ENCODE assay signal across 20 cellular contexts in genomic region chr3:187646906-187647660, GRCh38. TPM values are rescaled to one million over a fixed set of nuclear protein-coding genes. Genes with fewer than 3 reads are reported as not detected.
DNase-seq lines count a peak whose midpoint lies in the region; ATAC-seq and TF ChIP-seq lines count a peak whose summit lies in the region.
"Had no signal": no experiment of that assay in that cellular context is flagged by ENCODE, and none has a peak within 500 bp of the region (broad histone marks: within the 10 kb centered on the region; RNA-seq: fewer than 3 reads in every experiment).

No MANE protein-coding gene starts in this region.

- no peak for ATAC-seq in upper lobe of right lung

- intact Hi-C loops in esophagus muscularis mucosa (cut with DNase I) (no loop called here), upper lobe of right lung (cut with DNase I) (no loop called here), stomach (cut with DNase I; ENCODE audit: low total_unique reads) (no loop called here)

- TF ChIP-seq EP300 in esophagus muscularis mucosa (IDR thresholded peaks at IDR 0.05) (no peak), stomach (IDR thresholded peaks at IDR 0.05) (no peak)

- no peaks in the 10 kb centered on the region for H3K36me3 ChIP-seq in MG63
- H3K36me3 ChIP-seq in esophagus muscularis mucosa: no peaks in the 10 kb centered on the region
- no peaks in the 10 kb centered on the region for H3K36me3 ChIP-seq in upper lobe of right lung
- no peaks in the 10 kb centered on the region for H3K36me3 ChIP-seq in stomach
- H3K36me3 ChIP-seq: BE2C; BLaER1 treated with 17β-estradiol and CSF1 and Interleukin-3, amounts not matched to agents 10 nM and 100 nM; HAP-1 had no signal

- WGBS in esophagus muscularis mucosa: 82% methylated on average over 5 of the region's 5 CpGs
- WGBS in stomach, 5 donors: 79 to 91% (median 87%) methylated on average over 5 of the region's 5 CpGs

- H3K27ac ChIP-seq in esophagus muscularis mucosa (replicated peaks in 1 of 4) (no peak overlapping the region), upper lobe of right lung (no peak overlapping the region), stomach (no peak overlapping the region)
- H3K27ac ChIP-seq: BLaER1 treated with 17β-estradiol and CSF1 and Interleukin-3, amounts not matched to agents 10 nM and 100 nM had no signal

- no peak for TF ChIP-seq POLR2A in esophagus muscularis mucosa (IDR thresholded peaks at IDR 0.05; ENCODE audit: low read depth)
- no peak for TF ChIP-seq POLR2A in stomach (IDR thresholded peaks at IDR 0.05)

- no peak for TF ChIP-seq CTCF in esophagus muscularis mucosa (IDR thresholded peaks at IDR 0.05)
- TF ChIP-seq CTCF in upper lobe of right lung (IDR thresholded peaks at IDR 0.05): no peak
- TF ChIP-seq CTCF in stomach (IDR thresholded peaks at IDR 0.05): no peak

- H3K4me3 ChIP-seq in MG63 (no peak overlapping the region), esophagus muscularis mucosa (no peak overlapping the region), upper lobe of right lung (no peak overlapping the region), stomach (no peak overlapping the region)
- H3K4me3 ChIP-seq: BLaER1 treated with 17β-estradiol and CSF1 and Interleukin-3, amounts not matched to agents 10 nM and 100 nM; HAP-1 had no signal

- H3K4me1 ChIP-seq in esophagus muscularis mucosa (no peaks in the 10 kb centered on the region), upper lobe of right lung (no peaks in the 10 kb centered on the region), stomach (no peaks in the 10 kb centered on the region)
- H3K4me1 ChIP-seq: BE2C; BLaER1 treated with 17β-estradiol and CSF1 and Interleukin-3, amounts not matched to agents 10 nM and 100 nM; HAP-1 had no signal

- DNase-seq in EH (ENCODE audit: low read depth) (peak; percentile 1), MG63 (peak; percentile 24), esophagus muscularis mucosa (ENCODE audit: extremely low spot score) (peak; percentile 91), NCI-H128 (lab: John Stamatoyannopoulos, UW; ENCODE audit: unreplicated experiment) (no peak), upper lobe of right lung (no peak), stomach (no peak)
- DNase-seq: AML-193; BE2C; CD4-positive, alpha-beta T cell; CD8-positive, alpha-beta memory T cell; DMS 273 treated with DMSO at 0.1 percent for 48 hours; DMS79 treated with DMSO at 0.1 percent for 48 hours; GOT3; HFFc6 had no signal

- H3K27me3 ChIP-seq in MG63: peaks cover 12% of the 10 kb centered on the region; the same call in 1 of the 2 replicates
- peaks cover 0 to 2% (median 0%) of the 10 kb centered on the region in 4 donors for H3K27me3 ChIP-seq in esophagus muscularis mucosa
- peaks cover 13% of the 10 kb centered on the region for H3K27me3 ChIP-seq in upper lobe of right lung
- H3K27me3 ChIP-seq in stomach: no peaks in the 10 kb centered on the region
- H3K27me3 ChIP-seq: BLaER1 treated with 17β-estradiol and CSF1 and Interleukin-3, amounts not matched to agents 10 nM and 100 nM had no signal

- H3K9me3 ChIP-seq in MG63: no peaks in the 10 kb centered on the region; the same call in 1 of the 2 replicates
- H3K9me3 ChIP-seq in esophagus muscularis mucosa: peaks cover 0 to 6% (median 0%) of the 10 kb centered on the region in 4 donors
- H3K9me3 ChIP-seq in upper lobe of right lung: no peaks in the 10 kb centered on the region
- no peaks in the 10 kb centered on the region for H3K9me3 ChIP-seq in stomach
- H3K9me3 ChIP-seq: BE2C, HAP-1 had no signal

RNA-seq across cellular contexts. Expression of gene SST, which starts 23.1 kb away (rescaled TPM):
- not detected in 2 replicates for total RNA-seq in MG63 (2014; rRNA removed; shearing (Covaris generic); ENCODE audit: low replicate concordance)
- 1 to 10 TPM in 2 of 4 donors, not detected in 2; 1.8 to 2.0 TPM for total RNA-seq in esophagus muscularis mucosa
- total RNA-seq in upper lobe of right lung: not detected
- 100 to 1,000 TPM in 2 of 5 donors, 10 to 100 TPM in 1, 1 to 10 TPM in 1, not detected in 1; 1.3 to 331 (median 111) TPM for total RNA-seq in stomach
- 100 to 1,000 TPM; 142 to 677 (median 204) TPM for polyA plus RNA-seq in stomach
- total RNA-seq: A172; A673; CD4-positive, alpha-beta T cell; CD8-positive, alpha-beta memory T cell; Daoy; HFFc6 had no signal
- polyA plus RNA-seq: CD14-positive monocyte; CD8-positive, alpha-beta memory T cell had no signal

RNA-seq across cellular contexts. Expression of gene RTP2, which starts 55.3 kb away (rescaled TPM):
- not detected in 2 replicates for total RNA-seq in MG63 (2014; rRNA removed; shearing (Covaris generic); ENCODE audit: low replicate concordance)
- not detected for total RNA-seq in esophagus muscularis mucosa
- not detected for total RNA-seq in upper lobe of right lung
- not detected for total RNA-seq in stomach
- polyA plus RNA-seq in stomach: not detected
- total RNA-seq: A172; A673; CD4-positive, alpha-beta T cell; CD8-positive, alpha-beta memory T cell; Daoy; HFFc6 had no signal
- polyA plus RNA-seq: CD14-positive monocyte; CD8-positive, alpha-beta memory T cell had no signal

Comparison
In these comparisons a context has a peak if more than half of its experiments do, and no peak if none do; other contexts are left out.
1. DNase-seq: peak in EH (single experiment), MG63 (single experiment) and esophagus muscularis mucosa (single experiment); none in NCI-H128 (single experiment), upper lobe of right lung (single experiment) and stomach (single experiment).